In the genomic region with DNA sequence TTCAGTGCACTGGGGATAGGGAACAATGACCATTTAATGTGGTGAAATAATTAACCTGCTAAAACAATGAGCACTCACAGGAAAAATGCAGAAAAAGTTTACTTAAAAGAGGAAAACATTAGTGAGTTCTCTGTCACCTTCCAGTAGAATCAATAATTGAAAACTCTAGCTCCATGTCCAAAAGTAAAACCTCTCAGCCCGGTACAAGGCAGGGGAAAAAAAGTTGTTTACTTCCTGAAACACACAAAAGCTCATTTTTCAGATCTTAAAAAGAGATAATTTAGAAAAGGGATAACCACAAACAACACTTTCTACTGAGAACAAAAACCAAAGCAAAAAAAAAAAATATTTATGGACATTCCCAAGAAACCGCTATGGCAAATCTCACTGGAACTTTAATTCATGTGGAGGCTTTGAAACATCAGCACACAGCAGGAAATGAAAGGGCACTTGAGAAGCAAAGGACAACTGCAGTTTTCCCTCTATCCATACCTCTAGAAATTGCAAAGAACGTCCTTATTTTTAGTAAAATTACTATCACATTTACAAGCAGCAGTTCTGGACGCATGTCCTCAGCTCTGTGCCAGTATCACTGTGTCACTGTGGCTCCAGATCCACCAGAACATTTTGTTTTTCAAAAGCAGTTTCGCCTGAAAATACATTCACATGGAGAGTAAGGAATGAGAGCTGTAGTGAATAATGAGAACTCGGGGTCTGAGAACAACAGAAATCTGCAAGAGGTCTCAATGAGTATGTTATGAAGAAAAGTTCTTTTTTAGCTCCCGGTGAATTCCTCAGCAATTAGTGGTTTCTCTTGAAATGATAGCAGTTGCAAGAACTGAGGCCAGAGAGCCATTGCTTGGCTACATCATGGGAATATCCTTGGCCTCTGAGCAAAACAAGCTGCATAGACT, we compare ENCODE assay signal across 11 cellular contexts.
DNase-seq lines count a peak whose midpoint lies in the region; ATAC-seq, FAIRE-seq and TF ChIP-seq lines count a peak whose summit lies in the region.
"Had no signal": no experiment of that assay in that cellular context is flagged by ENCODE, and none has a peak within 500 bp of the region (broad histone marks: within the 10 kb centered on the region; RNA-seq: fewer than 3 reads in every experiment).

No MANE protein-coding gene starts in this region.

- DNase-seq in AG09319 (ENCODE audit: extremely low read depth, low read depth) = peak; percentile 31
- no peak for DNase-seq in RCC 7860 (ENCODE audit: low spot score)
- DNase-seq in fibroblast of gingiva (ENCODE audit: low read depth) = peak; percentile 82
- no peak for DNase-seq in NAMALWA (ENCODE audit: low spot score)
- no peak for DNase-seq in DMS114 treated with DMSO at 0.1 percent for 48 hours (lab: John Stamatoyannopoulos, UW; ENCODE audit: unreplicated experiment)
- DNase-seq in activated CD4-positive, alpha-beta T cell treated with anti-CD3 and anti-CD28 coated beads for 1 hour = no peak
- DNase-seq: CD8-positive, alpha-beta T cell; left cardiac atrium; NCI-H187 treated with DMSO at 0.1 percent for 48 hours had no signal

- no peak for TF ChIP-seq CTCF in AG09319 (IDR thresholded peaks at IDR 0.05; ENCODE audit: low read depth, low read length)

- FAIRE-seq in RCC 7860 (lab: Jason Lieb, UNC) = peak; percentile 24

- no peaks in the 10 kb centered on the region for H3K36me3 ChIP-seq in neuron (ENCODE audit: insufficient read depth, low read length)

- peaks cover 28% of the 10 kb centered on the region for H3K4me1 ChIP-seq in neuron (ENCODE audit: insufficient read depth, low read length)

- no peaks in the 10 kb centered on the region for H3K27me3 ChIP-seq in neuron (ENCODE audit: insufficient read depth, low read length)

- H2AFZ ChIP-seq in neuron (ENCODE audit: low read depth, low read length) = peak overlapping the region; percentile 91

- ATAC-seq in GM21390 (IDR thresholded peaks at IDR 0.05; ENCODE audit: unreplicated experiment) = no peak
- ATAC-seq: CD8-positive, alpha-beta T cell had no signal

- H3K4me3 ChIP-seq in neuron (ENCODE audit: low read length) = peak overlapping the region; percentile 50

- no peaks in the 10 kb centered on the region for H3K9me3 ChIP-seq in neuron (ENCODE audit: low read length)

Comparison
In these comparisons a context has a peak if more than half of its experiments do, and no peak if none do; other contexts are left out.
1. DNase-seq: peak in AG09319 (single experiment) and fibroblast of gingiva (single experiment); none in RCC 7860 (single experiment), NAMALWA (single experiment), DMS114 treated with DMSO at 0.1 percent for 48 hours (single experiment) and activated CD4-positive, alpha-beta T cell treated with anti-CD3 and anti-CD28 coated beads for 1 hour (single experiment).